In genomic region chr14:22918809-22919600, GRCh38 we compare ENCODE assay signal across 8 cellular contexts.
DNase-seq lines count a peak whose midpoint lies in the region; ATAC-seq lines count a peak whose summit lies in the region.

TSS of gene RBM23 (minus strand) at chr14:22919149.

- H3K9ac ChIP-seq in BLaER1 = peak within 1 kb of the TSS; percentile 96

- peaks cover 48% of the 10 kb centered on the region for H3K36me3 ChIP-seq in BLaER1

- H3K9me3 ChIP-seq in BLaER1 = no peaks in the 10 kb centered on the region

- H4K20me1 ChIP-seq in BLaER1 = no peaks in the 10 kb centered on the region

- H3K4me3 ChIP-seq in BLaER1 = peak within 1 kb of the TSS; percentile 95

- DNase-seq in NCI-H748 (lab: John Stamatoyannopoulos, UW; ENCODE audit: unreplicated experiment) = peak; percentile 100
- DNase-seq in activated CD4-positive, alpha-beta T cell treated with anti-CD3 and anti-CD28 coated beads, Interleukin-2, amount 50 U/mL, for 1 hour = peak; percentile 100
- peak; percentile 100 for DNase-seq in dedifferentiated amniotic fluid mesenchymal stem cell (ENCODE audit: extremely low spot score)
- DNase-seq in left kidney (ENCODE audit: low read depth, low spot score) = peak; percentile 100
- peak; percentile 100 for DNase-seq in stimulated activated CD4-positive, alpha-beta T cell treated with anti-CD3 and anti-CD28 coated beads, Interleukin-2, amount 100 ng/mL, for 24 hours

- peaks cover 49% of the 10 kb centered on the region for H3K4me1 ChIP-seq in BLaER1

- H3K4me2 ChIP-seq in BLaER1 = peak within 1 kb of the TSS; percentile 95

- H3K27ac ChIP-seq in BLaER1 = peak within 1 kb of the TSS; percentile 96

- ATAC-seq in GM19351 (IDR thresholded peaks at IDR 0.05; ENCODE audit: unreplicated experiment) (peak; percentile 94), HG03521 (IDR thresholded peaks at IDR 0.05; ENCODE audit: unreplicated experiment) (peak; percentile 90)

- H3K27me3 ChIP-seq in BLaER1 = no peaks in the 10 kb centered on the region

Comparison
In these comparisons a context has a peak if more than half of its experiments do, and no peak if none do; other contexts are left out.
1. Peak in every context shown above with its lines: DNase-seq, ATAC-seq, H3K4me3 ChIP-seq and H3K27ac ChIP-seq.